Comparison of ENCODE assay signal across 7 cellular contexts in genomic region chr3:9690451-9691450, GRCh38. TPM values are rescaled to one million over a fixed set of nuclear protein-coding genes. Genes with fewer than 3 reads are reported as not detected.
DNase-seq lines count a peak whose midpoint lies in the region; ATAC-seq and TF ChIP-seq lines count a peak whose summit lies in the region.
"Had no signal": no experiment of that assay in that cellular context is flagged by ENCODE, and none has a peak within 500 bp of the region (broad histone marks: within the 10 kb centered on the region; RNA-seq: fewer than 3 reads in every experiment).

No MANE protein-coding gene starts in this region.

- H3K4me1 ChIP-seq in PC-9 (replicated peaks; ENCODE audit: insufficient read depth) = no peaks in the 10 kb centered on the region

- no peaks in the 10 kb centered on the region for H3F3A ChIP-seq in PC-9 (ENCODE audit: insufficient read depth, low read depth)

- no peaks in the 10 kb centered on the region for H3K79me2 ChIP-seq in PC-9 (ENCODE audit: low read depth)

- no peak overlapping the region for H2AFZ ChIP-seq in PC-9

- H3K36me3 Mint-ChIP-seq in activated naive CD8-positive, alpha-beta T cell treated with anti-CD3 and anti-CD28 coated beads, Interleukin-2, amount 50 U/mL, for 24 hours (ENCODE audit: low read depth) = peaks cover 30% of the 10 kb centered on the region
- H3K36me3 Mint-ChIP-seq in activated naive CD8-positive, alpha-beta T cell treated with anti-CD3 and anti-CD28 coated beads for 36 hours = peaks cover 24% of the 10 kb centered on the region
- peaks cover 6% of the 10 kb centered on the region for H3K36me3 Mint-ChIP-seq in HFFc6 (ENCODE audit: low read depth)

- peaks cover 13% of the 10 kb centered on the region; the same call in 1 of the 2 replicates for H3K36me3 ChIP-seq in PC-9 (ENCODE audit: low read depth)

- H3K27ac ChIP-seq in PC-9 (no peak overlapping the region), temporal lobe (ENCODE audit: low read depth, low read length) (peak overlapping the region; percentile 66)

- H3K9me3 Mint-ChIP-seq in activated naive CD8-positive, alpha-beta T cell treated with anti-CD3 and anti-CD28 coated beads, Interleukin-2, amount 50 U/mL, for 24 hours = no peaks in the 10 kb centered on the region
- H3K9me3 Mint-ChIP-seq in activated naive CD8-positive, alpha-beta T cell treated with anti-CD3 and anti-CD28 coated beads for 36 hours = no peaks in the 10 kb centered on the region
- no peaks in the 10 kb centered on the region for H3K9me3 Mint-ChIP-seq in HFFc6

- H4K20me1 ChIP-seq in PC-9 (ENCODE audit: insufficient read depth) = no peaks in the 10 kb centered on the region

- no peak overlapping the region for H3K27ac Mint-ChIP-seq in activated naive CD8-positive, alpha-beta T cell treated with anti-CD3 and anti-CD28 coated beads, Interleukin-2, amount 50 U/mL, for 24 hours
- no peak overlapping the region for H3K27ac Mint-ChIP-seq in activated naive CD8-positive, alpha-beta T cell treated with anti-CD3 and anti-CD28 coated beads for 36 hours
- no peak overlapping the region for H3K27ac Mint-ChIP-seq in HFFc6

- no peaks in the 10 kb centered on the region for H3K4me1 Mint-ChIP-seq in activated naive CD8-positive, alpha-beta T cell treated with anti-CD3 and anti-CD28 coated beads, Interleukin-2, amount 50 U/mL, for 24 hours
- no peaks in the 10 kb centered on the region for H3K4me1 Mint-ChIP-seq in activated naive CD8-positive, alpha-beta T cell treated with anti-CD3 and anti-CD28 coated beads for 36 hours
- H3K4me1 Mint-ChIP-seq in HFFc6 (ENCODE audit: low read depth) = peaks cover 13% of the 10 kb centered on the region

- POLR2A ChIA-PET in PC-9 (lab: Charles Lee; ENCODE audit: unreplicated experiment) = no interaction called here

- no peaks in the 10 kb centered on the region for H3K9me3 ChIP-seq in PC-9 (ENCODE audit: insufficient read depth, low read depth)

- peak; percentile 31 for ATAC-seq in activated naive CD8-positive, alpha-beta T cell treated with anti-CD3 and anti-CD28 coated beads, Interleukin-2, amount 50 U/mL, for 24 hours

- H3K4me2 ChIP-seq in PC-9 = no peak overlapping the region

- H3K4me3 Mint-ChIP-seq in activated naive CD8-positive, alpha-beta T cell treated with anti-CD3 and anti-CD28 coated beads, Interleukin-2, amount 50 U/mL, for 24 hours = no peak overlapping the region
- H3K4me3 Mint-ChIP-seq in activated naive CD8-positive, alpha-beta T cell treated with anti-CD3 and anti-CD28 coated beads for 36 hours = no peak overlapping the region
- no peak overlapping the region for H3K4me3 Mint-ChIP-seq in HFFc6

- H3K9me2 ChIP-seq in PC-9 (ENCODE audit: insufficient read depth) = no peaks in the 10 kb centered on the region

- no peaks in the 10 kb centered on the region for H3K27me3 Mint-ChIP-seq in activated naive CD8-positive, alpha-beta T cell treated with anti-CD3 and anti-CD28 coated beads, Interleukin-2, amount 50 U/mL, for 24 hours
- H3K27me3 Mint-ChIP-seq in activated naive CD8-positive, alpha-beta T cell treated with anti-CD3 and anti-CD28 coated beads for 36 hours = no peaks in the 10 kb centered on the region
- H3K27me3 Mint-ChIP-seq in HFFc6 (ENCODE audit: insufficient read depth) = peaks cover 2% of the 10 kb centered on the region

- intact Hi-C loops in PC-9 (cut with micrococcal nuclease; ENCODE audit: unreplicated experiment) = no loop called here

- TSS peak; percentile 7 for BruUV-seq in PC-9 (replicated peaks; lab: Mats Ljungman, UMichigan)

- no peaks in the 10 kb centered on the region for H3K27me3 ChIP-seq in PC-9 (ENCODE audit: insufficient read depth, low read depth)

- H3K4me3 ChIP-seq in PC-9 = no peak overlapping the region

- CTCF ChIA-PET in PC-9 (lab: Charles Lee) = no interaction called here

- no peak for TF ChIP-seq CTCF in PC-9 (conservative IDR thresholded peaks at IDR 0.05)
- TF ChIP-seq CTCF in HFFc6 (IDR thresholded peaks at IDR 0.05) = no peak

- no peak for DNase-seq in activated naive CD8-positive, alpha-beta T cell treated with anti-CD3 and anti-CD28 coated beads, Interleukin-2, amount 50 U/mL, for 24 hours
- no peak for DNase-seq in activated naive CD8-positive, alpha-beta T cell treated with anti-CD3 and anti-CD28 coated beads for 36 hours
- no peak for DNase-seq in PC-9
- no peak for DNase-seq in UCSD-AML1 (lab: John Stamatoyannopoulos, UW; ENCODE audit: unreplicated experiment)
- no peak for DNase-seq in HFFc6

RNA-seq across cellular contexts. Expression of gene CPNE9, which starts 12.9 kb away (rescaled TPM):
- not detected for total RNA-seq in activated naive CD8-positive, alpha-beta T cell treated with anti-CD3 and anti-CD28 coated beads for 36 hours
- total RNA-seq in PC-9 (2021) (not detected in 2 replicates), temporal lobe (0.49 TPM)
- not detected for total RNA-seq in HFFc6 (2021; fragmentation: NEBNext Ultra II Directional; extraction: Animal tissue kit (Norgen Biotek cat#: 25700))
- total RNA-seq: A673 had no signal

RNA-seq across cellular contexts. Expression of gene BRPF1, which starts 40.8 kb away (rescaled TPM):
- total RNA-seq in activated naive CD8-positive, alpha-beta T cell treated with anti-CD3 and anti-CD28 coated beads for 36 hours = 10 to 100 TPM; 39.4 to 40.1 TPM
- total RNA-seq in PC-9 (2021) (15.9 and 18.3 TPM in 2 replicates), temporal lobe (13.5 TPM)
- total RNA-seq in HFFc6 (2021; fragmentation: NEBNext Ultra II Directional; extraction: Animal tissue kit (Norgen Biotek cat#: 25700)) = 10 to 100 TPM; 14.4 to 18.4 (median 17.1) TPM

RNA-seq across cellular contexts. Expression of gene MTMR14, which starts 41.4 kb away (rescaled TPM):
- total RNA-seq in activated naive CD8-positive, alpha-beta T cell treated with anti-CD3 and anti-CD28 coated beads for 36 hours = 10 to 100 TPM; 40.5 to 41.0 TPM
- total RNA-seq in PC-9 (2021) (39.4 and 42.1 TPM in 2 replicates), temporal lobe (12.0 TPM)
- total RNA-seq in HFFc6 (2021; fragmentation: NEBNext Ultra II Directional; extraction: Animal tissue kit (Norgen Biotek cat#: 25700)) = 10 to 100 TPM; 23.5 to 31.0 (median 28.2) TPM

RNA-seq across cellular contexts. Expression of gene OGG1, which starts 59.0 kb away (rescaled TPM):
- 10 to 100 TPM; 27.0 to 30.0 TPM for total RNA-seq in activated naive CD8-positive, alpha-beta T cell treated with anti-CD3 and anti-CD28 coated beads for 36 hours
- total RNA-seq in PC-9 (2021) (22.1 and 24.3 TPM in 2 replicates), temporal lobe (51.9 TPM)
- 10 to 100 TPM; 17.7 to 26.2 (median 23.7) TPM for total RNA-seq in HFFc6 (2021; fragmentation: NEBNext Ultra II Directional; extraction: Animal tissue kit (Norgen Biotek cat#: 25700))
